ENCODE assay signal across 17 cellular contexts in genomic region chr6:41672816-41673703, GRCh38. TPM values are rescaled to one million over a fixed set of nuclear protein-coding genes. Genes with fewer than 3 reads are reported as not detected.
"Had no signal": no experiment of that assay in that cellular context is flagged by ENCODE, and none has a peak within 500 bp of the region (broad histone marks: within the 10 kb centered on the region; RNA-seq: fewer than 3 reads in every experiment).

No MANE protein-coding gene starts in this region.

- DNase-seq: activated CD4-positive, CD25-positive, alpha-beta regulatory T cell treated with anti-CD3 and anti-CD28 coated beads, Interleukin-2, amount 50 U/mL, for 72 hours; amniotic stem cell; body of pancreas; colonic mucosa; islet precursor cell; mesenchymal stem cell; naive thymus-derived CD8-positive, alpha-beta T cell; stimulated activated CD4-positive, alpha-beta T cell treated with anti-CD3 and anti-CD28 coated beads, Interleukin-2, amount 100 ng/mL, for 24 hours; stomach had no signal

- H3K4me3 Mint-ChIP-seq: activated naive CD8-positive, alpha-beta T cell; naive thymus-derived CD8-positive, alpha-beta T cell had no signal

- H3K27ac Mint-ChIP-seq: activated naive CD8-positive, alpha-beta T cell had no signal

- H3K36me3 Mint-ChIP-seq: activated naive CD8-positive, alpha-beta T cell; naive thymus-derived CD8-positive, alpha-beta T cell had no signal

- H3K4me3 ChIP-seq: body of pancreas, colonic mucosa, esophagus muscularis mucosa, hepatocyte, left lung, psoas muscle, stomach, thoracic aorta had no signal

- ATAC-seq: body of pancreas; left lung; naive thymus-derived CD8-positive, alpha-beta T cell; psoas muscle; sciatic nerve had no signal

RNA-seq across cellular contexts. Expression of gene MDFI, which starts 34.8 kb away (rescaled TPM):
- total RNA-seq: activated CD8-positive, alpha-beta memory T cell treated with anti-CD3 and anti-CD28 coated beads for 36 hours; naive thymus-derived CD8-positive, alpha-beta T cell had no signal
